In genomic region chr11:25961539-25961938, GRCh38 we compare ENCODE assay signal across 18 cellular contexts.
DNase-seq lines count a peak whose midpoint lies in the region; ATAC-seq, FAIRE-seq and TF ChIP-seq lines count a peak whose summit lies in the region.
"Had no signal": no experiment of that assay in that cellular context is flagged by ENCODE, and none has a peak within 500 bp of the region (broad histone marks: within the 10 kb centered on the region; RNA-seq: fewer than 3 reads in every experiment).

No MANE protein-coding gene starts in this region.

- no peak for DNase-seq in heart right ventricle
- DNase-seq in left ventricle myocardium superior: no peak
- DNase-seq in bronchial epithelial cell (ENCODE audit: low read depth): peak; percentile 6
- no peak for DNase-seq in left colon
- no peak for DNase-seq in type B pancreatic cell (ENCODE audit: extremely low spot score, unreplicated experiment)
- DNase-seq in mucosa of gallbladder (ENCODE audit: low spot score): no peak
- no peak for DNase-seq in T-cell
- DNase-seq: activated CD4-positive, alpha-beta T cell treated with anti-CD3 and anti-CD28 coated beads, Interleukin-2, amount 10 ng/mL, durations not matched to agents 7 days and 5 days; cortex of kidney; MM.1S; NCI-H1694 treated with DMSO at 0.1 percent for 48 hours; NCI-H510A treated with DMSO at 0.1 percent for 48 hours; Peyer's patch; stimulated activated CD4-positive, alpha-beta T cell treated with anti-CD3 and anti-CD28 coated beads, Interleukin-1b, Interleukin-23, amount 100 ng/mL, for 48 hours had no signal

- CTCF ChIA-PET in T-cell (lab: Charles Lee): no interaction called here

- no peaks in the 10 kb centered on the region for H3K4me1 ChIP-seq in heart right ventricle
- H3K4me1 ChIP-seq: Peyer's patch had no signal

- FAIRE-seq in bronchial epithelial cell (lab: Jason Lieb, UNC): no peak

- H3K27ac Mint-ChIP-seq in type B pancreatic cell (no peak overlapping the region), T-cell (no peak overlapping the region)
- H3K27ac Mint-ChIP-seq: activated CD4-positive, alpha-beta T cell treated with anti-CD3 and anti-CD28 coated beads, Interleukin-2, amount 10 ng/mL, durations not matched to agents 7 days and 5 days; activated naive CD4-positive, alpha-beta T cell treated with anti-CD3 and anti-CD28 coated beads, Interleukin-2, amount 50 U/mL, for 24 hours; mesothelial cell of epicardium had no signal

- H3K4me3 ChIP-seq in heart right ventricle: no peak overlapping the region
- no peak overlapping the region for H3K4me3 ChIP-seq in bronchial epithelial cell (ENCODE audit: low read depth, low read length)
- H3K4me3 ChIP-seq: Peyer's patch had no signal

- H3K4me3 Mint-ChIP-seq in type B pancreatic cell (no peak overlapping the region), T-cell (no peak overlapping the region)
- H3K4me3 Mint-ChIP-seq: activated CD4-positive, alpha-beta T cell treated with anti-CD3 and anti-CD28 coated beads, Interleukin-2, amount 10 ng/mL, durations not matched to agents 7 days and 5 days; activated naive CD4-positive, alpha-beta T cell treated with anti-CD3 and anti-CD28 coated beads, Interleukin-2, amount 50 U/mL, for 24 hours; mesothelial cell of epicardium had no signal

- H3K4me1 Mint-ChIP-seq in type B pancreatic cell (ENCODE audit: unreplicated experiment) (no peaks in the 10 kb centered on the region), T-cell (no peaks in the 10 kb centered on the region)
- H3K4me1 Mint-ChIP-seq: activated CD4-positive, alpha-beta T cell treated with anti-CD3 and anti-CD28 coated beads, Interleukin-2, amount 10 ng/mL, durations not matched to agents 7 days and 5 days; activated naive CD4-positive, alpha-beta T cell treated with anti-CD3 and anti-CD28 coated beads, Interleukin-2, amount 50 U/mL, for 24 hours had no signal

- no peak overlapping the region for H3K27ac ChIP-seq in heart right ventricle
- H3K27ac ChIP-seq: Peyer's patch had no signal

- H3K9me3 ChIP-seq in heart right ventricle: no peaks in the 10 kb centered on the region
- H3K9me3 ChIP-seq: Peyer's patch had no signal

- H3K36me3 ChIP-seq in heart right ventricle (no peaks in the 10 kb centered on the region), bronchial epithelial cell (ENCODE audit: control insufficient read depth, insufficient read depth, low read length) (no peaks in the 10 kb centered on the region)
- H3K36me3 ChIP-seq: Peyer's patch had no signal

- H3K9me3 Mint-ChIP-seq in type B pancreatic cell (no peaks in the 10 kb centered on the region), T-cell (peaks cover 3 to 16% (median 15%) of the 10 kb centered on the region in 3 donors)
- H3K9me3 Mint-ChIP-seq: activated naive CD4-positive, alpha-beta T cell treated with anti-CD3 and anti-CD28 coated beads, Interleukin-2, amount 50 U/mL, for 24 hours; mesothelial cell of epicardium had no signal

- H3K27me3 Mint-ChIP-seq in type B pancreatic cell (no peaks in the 10 kb centered on the region), T-cell (no peaks in the 10 kb centered on the region)
- H3K27me3 Mint-ChIP-seq: activated CD4-positive, alpha-beta T cell treated with anti-CD3 and anti-CD28 coated beads, Interleukin-2, amount 10 ng/mL, durations not matched to agents 7 days and 5 days; activated naive CD4-positive, alpha-beta T cell treated with anti-CD3 and anti-CD28 coated beads, Interleukin-2, amount 50 U/mL, for 24 hours had no signal

- intact Hi-C loops in heart right ventricle (cut with DNase I) (no loop called here), left ventricle myocardium superior (cut with micrococcal nuclease) (no loop called here), left colon (cut with DNase I, micrococcal nuclease) (no loop called here)

- ATAC-seq in heart right ventricle (no peak), left ventricle myocardium superior (no peak), left colon (peak; percentile 67), T-cell (replicated peaks in 1 of 4) (no peak), GM21423 (IDR thresholded peaks at IDR 0.05; ENCODE audit: unreplicated experiment) (no peak)
- ATAC-seq: sciatic nerve had no signal

- no peaks in the 10 kb centered on the region for H3K36me3 Mint-ChIP-seq in type B pancreatic cell
- H3K36me3 Mint-ChIP-seq in T-cell: no peaks in the 10 kb centered on the region
- H3K36me3 Mint-ChIP-seq: activated naive CD4-positive, alpha-beta T cell treated with anti-CD3 and anti-CD28 coated beads, Interleukin-2, amount 50 U/mL, for 24 hours; mesothelial cell of epicardium had no signal

- 53 to 58% methylated on average over 4 of the region's 4 CpGs for WGBS in heart right ventricle, 2 donors

- peak in 6 of 9 donors; percentile 12 to 41 (median 22) for TF ChIP-seq CTCF in heart right ventricle (IDR thresholded peaks at IDR 0.05)
- TF ChIP-seq CTCF in bronchial epithelial cell (IDR thresholded peaks at IDR 0.05; ENCODE audit: insufficient read depth, low read length, severe bottlenecking): no peak
- peak; percentile 43 for TF ChIP-seq CTCF in type B pancreatic cell (conservative IDR thresholded peaks at IDR 0.05)

- H3K27me3 ChIP-seq in heart right ventricle: no peaks in the 10 kb centered on the region
- no peaks in the 10 kb centered on the region for H3K27me3 ChIP-seq in bronchial epithelial cell (ENCODE audit: control insufficient read depth, insufficient read depth, low read length)
- H3K27me3 ChIP-seq: Peyer's patch had no signal

- POLR2A ChIA-PET in T-cell (lab: Charles Lee): no interaction called here
